In genomic region chr2:218859994-218860831, GRCh38 we compare ENCODE assay signal across 8 cellular contexts. TPM values are rescaled to one million over a fixed set of nuclear protein-coding genes. Genes with fewer than 3 reads are reported as not detected.
DNase-seq lines count a peak whose midpoint lies in the region; ATAC-seq and TF ChIP-seq lines count a peak whose summit lies in the region.

No MANE protein-coding gene starts in this region.

- ATAC-seq in heart left ventricle (no peak), Right ventricle myocardium superior (ENCODE audit: poor library complexity) (no peak)
- ATAC-seq in natural killer cell treated with Interleukin-12 subunit alpha and Interleukin-12 subunit beta and Interleukin-15 and Interleukin-18, amount 100 ng/mL, for 72 hours: no peak

- no peak overlapping the region for H3K27ac Mint-ChIP-seq in dendritic cell treated with granulocyte-macrophage colony-stimulating factor and Interleukin-4, amounts not matched to agents 40 ng/mL and 50 ng/mL, for 4 days
- no peak overlapping the region for H3K27ac Mint-ChIP-seq in natural killer cell treated with Interleukin-12 subunit alpha and Interleukin-12 subunit beta and Interleukin-15 and Interleukin-18, amount 100 ng/mL, for 72 hours

- no peaks in the 10 kb centered on the region for H3K9me3 Mint-ChIP-seq in dendritic cell treated with granulocyte-macrophage colony-stimulating factor and Interleukin-4, amounts not matched to agents 40 ng/mL and 50 ng/mL, for 4 days
- H3K9me3 Mint-ChIP-seq in natural killer cell treated with Interleukin-12 subunit alpha and Interleukin-12 subunit beta and Interleukin-15 and Interleukin-18, amount 100 ng/mL, for 72 hours: no peaks in the 10 kb centered on the region

- DNase-seq in heart left ventricle (no peak), Right ventricle myocardium superior (no peak), uterus (peak in 1 of 2 donors; percentile 11), cortex of kidney (lab: John Stamatoyannopoulos, UW) (no peak), GM20000 (ENCODE audit: low spot score) (no peak), T-helper 9 cell (no peak)
- DNase-seq in natural killer cell treated with Interleukin-12 subunit alpha and Interleukin-12 subunit beta and Interleukin-15 and Interleukin-18, amount 100 ng/mL, for 72 hours (ENCODE audit: low spot score): peak; percentile 47

- peaks cover 21 to 90% (median 73%) of the 10 kb centered on the region in 9 donors for H3K27me3 ChIP-seq in heart left ventricle
- peaks cover 6 to 7% of the 10 kb centered on the region in 2 donors for H3K27me3 ChIP-seq in uterus

- peaks cover 92% of the 10 kb centered on the region for H3K27me3 Mint-ChIP-seq in dendritic cell treated with granulocyte-macrophage colony-stimulating factor and Interleukin-4, amounts not matched to agents 40 ng/mL and 50 ng/mL, for 4 days
- H3K27me3 Mint-ChIP-seq in natural killer cell treated with Interleukin-12 subunit alpha and Interleukin-12 subunit beta and Interleukin-15 and Interleukin-18, amount 100 ng/mL, for 72 hours: peaks cover 65 to 69% of the 10 kb centered on the region in 2 donors

- peak overlapping the region in 4 of 12 donors; percentile 24 to 64 (median 31) for H3K27ac ChIP-seq in heart left ventricle
- peak overlapping the region in 1 of 2 donors; percentile 22 for H3K27ac ChIP-seq in uterus

- H3K36me3 ChIP-seq in heart left ventricle: no peaks in the 10 kb centered on the region
- no peaks in the 10 kb centered on the region for H3K36me3 ChIP-seq in uterus

- peak overlapping the region; percentile 6 to 59 (median 48) for H3K4me3 ChIP-seq in heart left ventricle
- H3K4me3 ChIP-seq in uterus: peak overlapping the region; percentile 14 to 32

- 2 to 3% (median 3%) methylated on average over 28 to 46 of the region's 46 CpGs for WGBS in heart left ventricle, 4 donors

- H3K4me3 Mint-ChIP-seq in dendritic cell treated with granulocyte-macrophage colony-stimulating factor and Interleukin-4, amounts not matched to agents 40 ng/mL and 50 ng/mL, for 4 days: peak overlapping the region; percentile 57
- H3K4me3 Mint-ChIP-seq in natural killer cell treated with Interleukin-12 subunit alpha and Interleukin-12 subunit beta and Interleukin-15 and Interleukin-18, amount 100 ng/mL, for 72 hours: peak overlapping the region; percentile 23

- H3K36me3 Mint-ChIP-seq in dendritic cell treated with granulocyte-macrophage colony-stimulating factor and Interleukin-4, amounts not matched to agents 40 ng/mL and 50 ng/mL, for 4 days (ENCODE audit: low read depth): no peaks in the 10 kb centered on the region
- no peaks in the 10 kb centered on the region for H3K36me3 Mint-ChIP-seq in natural killer cell treated with Interleukin-12 subunit alpha and Interleukin-12 subunit beta and Interleukin-15 and Interleukin-18, amount 100 ng/mL, for 72 hours

- peaks cover 31% of the 10 kb centered on the region for H3K4me1 Mint-ChIP-seq in dendritic cell treated with granulocyte-macrophage colony-stimulating factor and Interleukin-4, amounts not matched to agents 40 ng/mL and 50 ng/mL, for 4 days (ENCODE audit: low read depth)
- peaks cover 8 to 9% of the 10 kb centered on the region in 2 donors for H3K4me1 Mint-ChIP-seq in natural killer cell treated with Interleukin-12 subunit alpha and Interleukin-12 subunit beta and Interleukin-15 and Interleukin-18, amount 100 ng/mL, for 72 hours (ENCODE audit: low read depth in 2 of 2)

- peaks cover 0 to 38% (median 11%) of the 10 kb centered on the region in 12 donors for H3K4me1 ChIP-seq in heart left ventricle
- peaks cover 0 to 10% of the 10 kb centered on the region in 2 donors for H3K4me1 ChIP-seq in uterus

- intact Hi-C loops in heart left ventricle (cut with DNase I) (loop anchor here in 1 of 10 donors (10.0 kb wide), 1 partner anchor 295 kb away; no protein-coding TSS in a partner anchor), Right ventricle myocardium superior (cut with DNase I) (no loop called here), uterus (cut with DNase I; ENCODE audit: low total_unique reads) (no loop called here)
- intact Hi-C loops in dendritic cell treated with granulocyte-macrophage colony-stimulating factor and Interleukin-4, amounts not matched to agents 40 ng/mL and 50 ng/mL, for 4 days (cut with micrococcal nuclease): no loop called here

- no peak for TF ChIP-seq POLR2A in heart left ventricle (IDR thresholded peaks at IDR 0.05)
- no peak for TF ChIP-seq POLR2A in uterus (IDR thresholded peaks at IDR 0.05)

- H3K9me3 ChIP-seq in heart left ventricle (no peaks in the 10 kb centered on the region), uterus (no peaks in the 10 kb centered on the region)

- TF ChIP-seq CTCF in heart left ventricle (IDR thresholded peaks at IDR 0.05): no peak
- TF ChIP-seq CTCF in uterus (IDR thresholded peaks at IDR 0.05): no peak
- TF ChIP-seq CTCF in GM20000 (IDR thresholded peaks at IDR 0.05; ENCODE audit: extremely low read depth, missing control alignments): no peak

RNA-seq across cellular contexts. Expression of gene WNT6, which starts 0.6 kb away (rescaled TPM):
- total RNA-seq in heart left ventricle (10 to 100 TPM in 1 of 9 donors, 1 to 10 TPM in 3, under 1 TPM in 5; 0.34 to 13.1 (median 1.00) TPM), Right ventricle myocardium superior (2.6 TPM), uterus (1 to 10 TPM in 3 of 4 donors, not detected in 1; 1.0 to 2.1 (median 1.9) TPM)
- 1 to 10 TPM in 1 of 2 donors, under 1 TPM in 1; 0.44 to 1.4 TPM for polyA plus RNA-seq in heart left ventricle
- total RNA-seq in natural killer cell treated with Interleukin-12 subunit alpha and Interleukin-12 subunit beta and Interleukin-15 and Interleukin-18, amount 100 ng/mL, for 72 hours: not detected

RNA-seq across cellular contexts. Expression of gene WNT10A, which starts 20.4 kb away (rescaled TPM):
- 1 to 10 TPM in 1 of 9 donors, under 1 TPM in 1, not detected in 7; 0.16 to 1.3 TPM for total RNA-seq in heart left ventricle
- polyA plus RNA-seq in heart left ventricle: under 1 TPM in 1 of 2 donors, not detected in 1; 0.08 TPM
- not detected for total RNA-seq in Right ventricle myocardium superior
- not detected for total RNA-seq in natural killer cell treated with Interleukin-12 subunit alpha and Interleukin-12 subunit beta and Interleukin-15 and Interleukin-18, amount 100 ng/mL, for 72 hours
- under 1 TPM in 2 of 4 donors, not detected in 2; 0.15 to 0.97 TPM for total RNA-seq in uterus

RNA-seq across cellular contexts. Expression of gene PRKAG3, which starts 28.6 kb away (rescaled TPM):
- not detected for total RNA-seq in heart left ventricle
- under 1 TPM in 1 of 2 donors, not detected in 1; 0.06 TPM for polyA plus RNA-seq in heart left ventricle
- not detected for total RNA-seq in Right ventricle myocardium superior
- not detected for total RNA-seq in natural killer cell treated with Interleukin-12 subunit alpha and Interleukin-12 subunit beta and Interleukin-15 and Interleukin-18, amount 100 ng/mL, for 72 hours
- not detected for total RNA-seq in uterus
